In genomic region chr10:79262131-79262530, GRCh38 we compare ENCODE assay signal across 27 cellular contexts.
DNase-seq lines count a peak whose midpoint lies in the region; ATAC-seq and TF ChIP-seq lines count a peak whose summit lies in the region.
"Had no signal": no experiment of that assay in that cellular context is flagged by ENCODE, and none has a peak within 500 bp of the region (broad histone marks: within the 10 kb centered on the region; RNA-seq: fewer than 3 reads in every experiment).

No MANE protein-coding gene starts in this region.

- ATAC-seq in GM21528 (IDR thresholded peaks at IDR 0.05; ENCODE audit: low FRiP score, unreplicated experiment) = no peak
- no peak for ATAC-seq in GM19023 (IDR thresholded peaks at IDR 0.05; ENCODE audit: unreplicated experiment)
- ATAC-seq: activated CD8-positive, alpha-beta memory T cell treated with anti-CD3 and anti-CD28 coated beads, Interleukin-2, amount 10 ng/mL, durations not matched to agents 7 days and 5 days; activated naive CD8-positive, alpha-beta T cell treated with anti-CD3 and anti-CD28 coated beads, Interleukin-2, amount 50 U/mL, for 24 hours; CD8-positive, alpha-beta T cell; stimulated activated naive B cell treated with anti-CD40 and anti-IgM and Interleukin-4, amounts not matched to agents 10 μg/mL and 1 μg/mL and 100 μg/mL, for 72 hours had no signal

- H3K36me3 ChIP-seq in cardiac muscle cell (no peaks in the 10 kb centered on the region), right atrium auricular region (peaks cover 3% of the 10 kb centered on the region), transverse colon (no peaks in the 10 kb centered on the region)
- H3K36me3 ChIP-seq: prostate gland had no signal

- no peaks in the 10 kb centered on the region for H3K27me3 Mint-ChIP-seq in nephron (ENCODE audit: low read depth)
- H3K27me3 Mint-ChIP-seq: activated CD8-positive, alpha-beta memory T cell treated with anti-CD3 and anti-CD28 coated beads, Interleukin-2, amount 10 ng/mL, durations not matched to agents 7 days and 5 days; activated naive CD8-positive, alpha-beta T cell treated with anti-CD3 and anti-CD28 coated beads, Interleukin-2, amount 50 U/mL, for 24 hours; stimulated activated naive B cell treated with anti-CD40 and anti-IgM and Interleukin-4, amounts not matched to agents 10 μg/mL and 1 μg/mL and 100 μg/mL, for 72 hours had no signal

- WGBS in transverse colon (ENCODE audit: low coverage in 1 of 2), 2 donors = 87% methylated on average over 3 of the region's 3 CpGs; no CpG with 5 or more reads in 1 of the 2 donors

- peaks cover 14% of the 10 kb centered on the region for H3K36me3 Mint-ChIP-seq in nephron (ENCODE audit: low read depth)
- H3K36me3 Mint-ChIP-seq: CD8-positive, alpha-beta T cell had no signal

- H3K4me3 ChIP-seq in cardiac muscle cell (no peak overlapping the region), right atrium auricular region (no peak overlapping the region), dorsolateral prefrontal cortex (no peak overlapping the region), transverse colon (no peak overlapping the region)
- H3K4me3 ChIP-seq: gastroesophageal sphincter, PC-9, prostate gland, SK-N-MC, suprapubic skin had no signal

- TF ChIP-seq CTCF in cardiac muscle cell (IDR thresholded peaks at IDR 0.05; ENCODE audit: low read depth, low read length) (no peak), right atrium auricular region (IDR thresholded peaks at IDR 0.05) (no peak), dorsolateral prefrontal cortex (IDR thresholded peaks at IDR 0.05 in 54 of 56, conservative IDR thresholded peaks at IDR 0.05 in 2 of 56; ENCODE audit: low read depth in 1 of 56, partially characterized antibody in 56 of 56) (no peak), nephron (IDR thresholded peaks at IDR 0.05; ENCODE audit: unreplicated experiment in 3 of 3) (no peak), transverse colon (IDR thresholded peaks at IDR 0.05) (no peak)

- no peak for DNase-seq in cardiac muscle cell (ENCODE audit: low read depth in 1 of 2, low spot score in 1 of 2)
- no peak for DNase-seq in right atrium auricular region (ENCODE audit: low spot score)
- peak in 1 of 10 donors; percentile 3 for DNase-seq in dorsolateral prefrontal cortex
- DNase-seq in transverse colon = no peak
- DNase-seq in activated CD8-positive, alpha-beta memory T cell treated with anti-CD3 and anti-CD28 coated beads, Interleukin-2, amount 50 U/mL, for 48 hours = no peak
- DNase-seq: 8988T; activated CD8-positive, alpha-beta memory T cell treated with anti-CD3 and anti-CD28 coated beads, Interleukin-2, amount 10 ng/mL, durations not matched to agents 7 days and 5 days; activated naive CD4-positive, alpha-beta T cell; activated naive CD8-positive, alpha-beta T cell treated with anti-CD3 and anti-CD28 coated beads, Interleukin-2, amount 50 U/mL, for 24 hours; activated T-cell treated with anti-CD3 and anti-CD28 coated beads, Interleukin-2, amount 50 U/mL, for 48 hours; CD8-positive, alpha-beta T cell; H7; MM.1S; NCI-H1105 treated with DMSO at 0.1 percent for 48 hours; NCI-H2029 treated with DMSO at 0.1 percent for 48 hours; NCI-H524 treated with DMSO at 0.1 percent for 48 hours; PC-9; stimulated activated naive B cell treated with anti-CD40 and anti-IgM and Interleukin-4, amounts not matched to agents 10 μg/mL and 1 μg/mL and 100 μg/mL, for 72 hours had no signal

- no peak overlapping the region for H3K4me3 Mint-ChIP-seq in nephron
- H3K4me3 Mint-ChIP-seq: activated CD8-positive, alpha-beta memory T cell treated with anti-CD3 and anti-CD28 coated beads, Interleukin-2, amount 10 ng/mL, durations not matched to agents 7 days and 5 days; activated naive CD8-positive, alpha-beta T cell treated with anti-CD3 and anti-CD28 coated beads, Interleukin-2, amount 50 U/mL, for 24 hours; CD8-positive, alpha-beta T cell had no signal

- peaks cover 43% of the 10 kb centered on the region for H3K4me1 ChIP-seq in cardiac muscle cell (ENCODE audit: low read depth)
- peaks cover 0 to 85% of the 10 kb centered on the region in 2 donors for H3K4me1 ChIP-seq in right atrium auricular region
- peaks cover 20 to 50% (median 37%) of the 10 kb centered on the region in 4 donors for H3K4me1 ChIP-seq in transverse colon

- in situ Hi-C loops in transverse colon (cut with MboI; ENCODE audit: low pct_ligation_motif_present in 1 of 4, low pct_unique_long_range_greater_than_20kb in 1 of 4, low sequenced_read_pairs in 3 of 4) = no loop called here

- H3K9me3 ChIP-seq in cardiac muscle cell (ENCODE audit: low read depth) (no peaks in the 10 kb centered on the region), right atrium auricular region (no peaks in the 10 kb centered on the region), transverse colon (no peaks in the 10 kb centered on the region)
- H3K9me3 ChIP-seq: gastroesophageal sphincter, prostate gland, suprapubic skin had no signal

- peaks cover 68% of the 10 kb centered on the region for H3K4me1 Mint-ChIP-seq in nephron

- TF ChIP-seq EP300 in transverse colon (IDR thresholded peaks at IDR 0.05; ENCODE audit: low read depth) = no peak

- TF ChIP-seq POLR2A in transverse colon (IDR thresholded peaks at IDR 0.05) = no peak

- H3K9me3 Mint-ChIP-seq in nephron = no peaks in the 10 kb centered on the region
- H3K9me3 Mint-ChIP-seq: activated naive CD8-positive, alpha-beta T cell treated with anti-CD3 and anti-CD28 coated beads, Interleukin-2, amount 50 U/mL, for 24 hours; CD8-positive, alpha-beta T cell; stimulated activated naive B cell treated with anti-CD40 and anti-IgM and Interleukin-4, amounts not matched to agents 10 μg/mL and 1 μg/mL and 100 μg/mL, for 72 hours had no signal

- no peaks in the 10 kb centered on the region for H3K27me3 ChIP-seq in cardiac muscle cell
- H3K27me3 ChIP-seq in right atrium auricular region = no peaks in the 10 kb centered on the region
- no peaks in the 10 kb centered on the region for H3K27me3 ChIP-seq in dorsolateral prefrontal cortex
- H3K27me3 ChIP-seq in transverse colon = no peaks in the 10 kb centered on the region
- H3K27me3 ChIP-seq: gastroesophageal sphincter, suprapubic skin had no signal

- H3K27ac ChIP-seq in cardiac muscle cell (peak overlapping the region; percentile 78), right atrium auricular region (no peak overlapping the region), dorsolateral prefrontal cortex (peak overlapping the region in 56 of 59 donors; percentile 30 to 94 (median 86)), transverse colon (peak overlapping the region; percentile 66 to 85 (median 79))
- H3K27ac ChIP-seq: HL-60, KMS-11, SK-N-MC, suprapubic skin had no signal

- intact Hi-C loops in dorsolateral prefrontal cortex (cut with DNase I) = loop anchor here in 1 of 2 donors (10.0 kb wide), 1 partner anchor 297 kb away; no protein-coding TSS in a partner anchor
- intact Hi-C loops in transverse colon (cut with DNase I; ENCODE audit: low total_unique reads) = no loop called here

- H3K27ac Mint-ChIP-seq in nephron = peak overlapping the region in 2 of 3 experiments; percentile 20 to 44
- H3K27ac Mint-ChIP-seq: activated CD8-positive, alpha-beta memory T cell treated with anti-CD3 and anti-CD28 coated beads, Interleukin-2, amount 10 ng/mL, durations not matched to agents 7 days and 5 days; CD8-positive, alpha-beta T cell had no signal

Comparison
In these comparisons a context has a peak if more than half of its experiments do, and no peak if none do; other contexts are left out.
1. H3K27ac ChIP-seq: peak in cardiac muscle cell (single experiment), dorsolateral prefrontal cortex (56 of 59) and transverse colon (4 of 4); none in right atrium auricular region (0 of 2).